9 cellular contexts compared by ENCODE assay signal in the genomic region with DNA sequence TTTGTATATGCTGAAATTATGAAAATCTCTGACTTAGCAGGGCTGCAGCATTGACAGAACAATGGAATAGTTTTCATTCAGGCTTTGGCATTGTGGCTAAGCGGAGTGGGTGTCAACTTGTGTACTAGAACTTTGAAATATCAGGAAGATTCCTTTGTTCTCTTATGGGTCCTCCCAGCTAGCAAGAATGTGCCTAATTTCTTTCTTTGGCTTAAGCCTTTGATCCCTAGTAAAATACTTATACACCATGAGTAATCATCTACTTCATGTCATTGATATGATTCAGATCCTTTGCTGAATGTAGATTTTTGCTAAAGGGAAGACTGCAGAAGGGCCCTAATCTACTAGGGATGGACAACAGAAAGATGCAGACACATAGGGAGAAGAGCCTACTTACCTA. TPM values are rescaled to one million over a fixed set of nuclear protein-coding genes. Genes with fewer than 3 reads are reported as not detected.
A peak's percentile ranks its signal among the peaks of the same experiment; 100 is the strongest.
DNase-seq lines count a peak whose midpoint lies in the region; ATAC-seq and TF ChIP-seq lines count a peak whose summit lies in the region.
"Had no signal": no experiment of that assay in that cellular context is flagged by ENCODE, and none has a peak within 500 bp of the region (broad histone marks: within the 10 kb centered on the region; RNA-seq: fewer than 3 reads in every experiment).

No MANE protein-coding gene starts in this region.

- H3K27ac ChIP-seq in heart right ventricle = peak overlapping the region in 6 of 10 donors; percentile 10 to 62 (median 39)
- peak overlapping the region; percentile 45 for H3K27ac ChIP-seq in urinary bladder (ENCODE audit: low read depth)
- peak overlapping the region in 1 of 4 donors; percentile 16 for H3K27ac ChIP-seq in sigmoid colon

- no peak for TF ChIP-seq CTCF in heart right ventricle (IDR thresholded peaks at IDR 0.05)
- TF ChIP-seq CTCF in sigmoid colon (IDR thresholded peaks at IDR 0.05) = no peak

- ATAC-seq in heart right ventricle (peak in 5 of 8 donors; percentile 25 to 67 (median 28)), Right ventricle myocardium inferior (no peak), HG03095 (IDR thresholded peaks at IDR 0.05; ENCODE audit: unreplicated experiment) (no peak)
- ATAC-seq in activated naive CD8-positive, alpha-beta T cell treated with anti-CD3 and anti-CD28 coated beads, Interleukin-2, amount 10 ng/mL, durations not matched to agents 7 days and 5 days (ENCODE audit: low read depth) = no peak

- peaks cover 3% of the 10 kb centered on the region for H3K9me3 Mint-ChIP-seq in activated naive CD8-positive, alpha-beta T cell treated with anti-CD3 and anti-CD28 coated beads, Interleukin-2, amount 10 ng/mL, durations not matched to agents 7 days and 5 days
- H3K9me3 Mint-ChIP-seq in immature natural killer cell = no peaks in the 10 kb centered on the region

- 43 to 69% methylated on average over 1 of the region's 1 CpG for WGBS in heart right ventricle, 2 donors
- WGBS in urinary bladder = 31% methylated on average over 1 of the region's 1 CpG
- WGBS in sigmoid colon, 2 donors = 43 to 91% methylated on average over 1 of the region's 1 CpG

- peak overlapping the region; percentile 38 for H3K27ac Mint-ChIP-seq in activated naive CD8-positive, alpha-beta T cell treated with anti-CD3 and anti-CD28 coated beads, Interleukin-2, amount 10 ng/mL, durations not matched to agents 7 days and 5 days
- H3K27ac Mint-ChIP-seq in immature natural killer cell = peak overlapping the region in 5 of 6 donors; percentile 54 to 73 (median 69)

- TF ChIP-seq POLR2A in sigmoid colon (IDR thresholded peaks at IDR 0.05) = no peak

- H3K36me3 ChIP-seq in heart right ventricle = peaks cover 0 to 8% (median 0%) of the 10 kb centered on the region in 9 donors
- H3K36me3 ChIP-seq in urinary bladder (ENCODE audit: insufficient read depth) = no peaks in the 10 kb centered on the region
- H3K36me3 ChIP-seq in sigmoid colon = no peaks in the 10 kb centered on the region

- DNase-seq in heart right ventricle (no peak), Right ventricle myocardium inferior (ENCODE audit: missing footprints) (no peak), immature natural killer cell (no peak), sigmoid colon (no peak), HT-29 (ENCODE audit: low spot score) (no peak)
- DNase-seq in activated naive CD8-positive, alpha-beta T cell treated with anti-CD3 and anti-CD28 coated beads, Interleukin-2, amount 10 ng/mL, durations not matched to agents 7 days and 5 days = no peak
- DNase-seq: activated CD8-positive, alpha-beta memory T cell treated with anti-CD3 and anti-CD28 coated beads, Interleukin-2, amount 50 U/mL, for 48 hours had no signal

- H3K27me3 Mint-ChIP-seq in activated naive CD8-positive, alpha-beta T cell treated with anti-CD3 and anti-CD28 coated beads, Interleukin-2, amount 10 ng/mL, durations not matched to agents 7 days and 5 days = no peaks in the 10 kb centered on the region
- H3K27me3 Mint-ChIP-seq in immature natural killer cell (ENCODE audit: low read depth in 3 of 3) = peaks cover 0 to 4% (median 0%) of the 10 kb centered on the region in 3 donors

- POLR2A ChIA-PET in activated naive CD8-positive, alpha-beta T cell treated with anti-CD3 and anti-CD28 coated beads, Interleukin-2, amount 10 ng/mL, durations not matched to agents 7 days and 5 days (lab: Charles Lee) = no interaction called here

- TF ChIP-seq EP300 in sigmoid colon (IDR thresholded peaks at IDR 0.05) = no peak

- peaks cover 40% of the 10 kb centered on the region for H3K4me1 Mint-ChIP-seq in activated naive CD8-positive, alpha-beta T cell treated with anti-CD3 and anti-CD28 coated beads, Interleukin-2, amount 10 ng/mL, durations not matched to agents 7 days and 5 days
- H3K4me1 Mint-ChIP-seq in immature natural killer cell = peaks cover 54 to 64% of the 10 kb centered on the region in 2 donors

- H3K36me3 Mint-ChIP-seq in activated naive CD8-positive, alpha-beta T cell treated with anti-CD3 and anti-CD28 coated beads, Interleukin-2, amount 10 ng/mL, durations not matched to agents 7 days and 5 days = peaks cover 23% of the 10 kb centered on the region
- H3K36me3 Mint-ChIP-seq in immature natural killer cell = no peaks in the 10 kb centered on the region

- H3K9me3 ChIP-seq in heart right ventricle (peaks cover 0 to 6% (median 0%) of the 10 kb centered on the region in 11 donors), sigmoid colon (no peaks in the 10 kb centered on the region)

- peaks cover 0 to 55% (median 36%) of the 10 kb centered on the region in 9 donors for H3K4me1 ChIP-seq in heart right ventricle
- no peaks in the 10 kb centered on the region for H3K4me1 ChIP-seq in urinary bladder (ENCODE audit: insufficient read depth)
- H3K4me1 ChIP-seq in sigmoid colon = peaks cover 0 to 31% (median 19%) of the 10 kb centered on the region in 4 donors

- H3K27me3 ChIP-seq in heart right ventricle (no peaks in the 10 kb centered on the region), sigmoid colon (no peaks in the 10 kb centered on the region)

- intact Hi-C loops in heart right ventricle (cut with DNase I) (loop anchor here in 1 of 10 donors (5.0 kb wide), 1 partner anchor 36 kb away; no protein-coding TSS in a partner anchor), Right ventricle myocardium inferior (cut with DNase I) (no loop called here), sigmoid colon (cut with DNase I) (no loop called here)

- no peak overlapping the region for H3K4me3 ChIP-seq in heart right ventricle
- H3K4me3 ChIP-seq in urinary bladder (ENCODE audit: low read depth, low read length) = no peak overlapping the region
- H3K4me3 ChIP-seq in sigmoid colon = no peak overlapping the region

- peak overlapping the region; percentile 19 for H3K4me3 Mint-ChIP-seq in activated naive CD8-positive, alpha-beta T cell treated with anti-CD3 and anti-CD28 coated beads, Interleukin-2, amount 10 ng/mL, durations not matched to agents 7 days and 5 days
- peak overlapping the region in 2 of 5 donors; percentile 42 to 66 for H3K4me3 Mint-ChIP-seq in immature natural killer cell

RNA-seq across cellular contexts. Expression of a gene that starts 6.2 kb away (rescaled TPM):
- total RNA-seq in heart right ventricle = 10 to 100 TPM; 11.1 to 21.7 (median 15.3) TPM
- 1 to 10 TPM; 6.3 to 6.7 TPM for polyA plus RNA-seq in heart right ventricle
- 14.4 TPM for total RNA-seq in Right ventricle myocardium inferior
- total RNA-seq in activated naive CD8-positive, alpha-beta T cell treated with anti-CD3 and anti-CD28 coated beads, Interleukin-2, amount 10 ng/mL, durations not matched to agents 7 days and 5 days = 10 to 100 TPM; 35.9 to 42.2 TPM
- polyA plus RNA-seq in immature natural killer cell = 10 to 100 TPM in 1 of 3 donors, 1 to 10 TPM in 2; 8.4 to 14.5 (median 9.3) TPM
- total RNA-seq in urinary bladder = 33.5 TPM
- polyA plus RNA-seq in urinary bladder = 14.2 TPM
- 10 to 100 TPM; 18.5 to 25.0 (median 21.0) TPM for total RNA-seq in sigmoid colon
- polyA plus RNA-seq in sigmoid colon = 10 to 100 TPM; 15.6 to 35.1 (median 27.3) TPM
- total RNA-seq in HT-29 (2014; rRNA removed; shearing (Covaris generic)) = 46.6 and 51.5 TPM in 2 replicates

RNA-seq across cellular contexts. Expression of a gene that starts 11.3 kb away (rescaled TPM):
- total RNA-seq in heart right ventricle (10 to 100 TPM; 36.1 to 49.8 (median 40.9) TPM), Right ventricle myocardium inferior (39.2 TPM), urinary bladder (34.1 TPM), sigmoid colon (10 to 100 TPM; 17.8 to 59.1 (median 23.1) TPM)
- polyA plus RNA-seq in heart right ventricle (10 to 100 TPM; 36.1 to 58.3 TPM), immature natural killer cell (10 to 100 TPM; 79.3 to 87.8 (median 80.6) TPM), urinary bladder (44.1 TPM), sigmoid colon (100 to 1,000 TPM in 1 of 3 donors, 10 to 100 TPM in 2; 86.5 to 107 (median 90.1) TPM)
- 10 to 100 TPM; 71.6 to 72.8 TPM for total RNA-seq in activated naive CD8-positive, alpha-beta T cell treated with anti-CD3 and anti-CD28 coated beads, Interleukin-2, amount 10 ng/mL, durations not matched to agents 7 days and 5 days
- 11.3 and 22.8 TPM in 2 replicates for total RNA-seq in HT-29 (2014; rRNA removed; shearing (Covaris generic))

Comparison
In these comparisons a context has a peak if more than half of its experiments do, and no peak if none do; other contexts are left out.
1. ATAC-seq: peak in heart right ventricle (5 of 8); none in Right ventricle myocardium inferior (single experiment), activated naive CD8-positive, alpha-beta T cell treated with anti-CD3 and anti-CD28 coated beads, Interleukin-2, amount 10 ng/mL, durations not matched to agents 7 days and 5 days (single experiment) and HG03095 (single experiment).